ENCODE assay signal across 9 cellular contexts in the genomic region with DNA sequence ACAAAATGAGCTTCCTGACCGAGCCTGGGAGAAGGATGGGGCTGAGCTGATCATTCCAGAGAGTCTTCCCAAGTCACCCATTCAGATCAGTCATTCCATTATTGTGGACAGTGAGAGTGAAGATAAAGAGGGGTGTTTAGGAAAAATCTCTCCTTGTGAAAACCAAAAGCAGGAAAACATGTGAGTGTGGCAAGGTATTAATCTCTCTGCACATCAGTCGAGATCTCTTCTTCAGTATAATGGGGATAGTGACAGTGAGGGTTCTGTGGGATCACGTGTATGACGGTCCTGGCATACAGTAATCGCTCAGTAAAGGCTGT. TPM values are rescaled to one million over a fixed set of nuclear protein-coding genes. Genes with fewer than 3 reads are reported as not detected.
A peak's percentile ranks its signal among the peaks of the same experiment; 100 is the strongest.
DNase-seq lines count a peak whose midpoint lies in the region; ATAC-seq and TF ChIP-seq lines count a peak whose summit lies in the region.
"Had no signal": no experiment of that assay in that cellular context is flagged by ENCODE, and none has a peak within 500 bp of the region (broad histone marks: within the 10 kb centered on the region; RNA-seq: fewer than 3 reads in every experiment).

No MANE protein-coding gene starts in this region.

- no peak overlapping the region for H4K8ac ChIP-seq in H9 (replicated peaks; ENCODE audit: insufficient read length, low read depth, low read length)

- no peak overlapping the region for H3T11ph ChIP-seq in H9 (ENCODE audit: low read length)

- no peaks in the 10 kb centered on the region for H3K9me3 Mint-ChIP-seq in H9
- H3K9me3 Mint-ChIP-seq in stimulated activated memory B cell treated with anti-CD40 and anti-IgM and Interleukin-4, amounts not matched to agents 10 μg/mL and 1 μg/mL and 100 μg/mL, for 72 hours: no peaks in the 10 kb centered on the region
- H3K9me3 Mint-ChIP-seq: activated T-cell treated with anti-CD3 and anti-CD28 coated beads, Interleukin-2, amount 50 U/mL, for 4 hours had no signal

- no peak overlapping the region for H2BK5ac ChIP-seq in H9 (ENCODE audit: insufficient read length, low read length)

- intact Hi-C loops in ascending aorta (cut with DNase I): loop anchor here (2.0 to 10.0 kb wide), 3 partner anchors 35 to 345 kb away; a partner anchor contains a TSS

- H3K23me2 ChIP-seq in H9 (ENCODE audit: insufficient read length, low read depth, low read length, poor library complexity, severe bottlenecking): no peaks in the 10 kb centered on the region

- POLR2A ChIA-PET in HEK293T (lab: Yijun Ruan, JAX): interaction anchor here (0.6 kb wide), 1 partner anchor 39 kb away, joined by 3 read pairs; no protein-coding TSS in a partner anchor

- no peak overlapping the region for H4K91ac ChIP-seq in H9 (ENCODE audit: insufficient read length, low read depth, low read length)

- no peak overlapping the region for H2BK20ac ChIP-seq in H9 (ENCODE audit: low read depth, low read length, poor library complexity, severe bottlenecking)

- H3K27ac ChIP-seq in H9 (ENCODE audit: insufficient read length, low read depth, low read length) (no peak overlapping the region), ascending aorta (peak overlapping the region; percentile 80 to 88), layer of hippocampus (ENCODE audit: low read depth, low read length) (peak overlapping the region; percentile 86)

- no peak overlapping the region for H2BK12ac ChIP-seq in H9 (ENCODE audit: insufficient read length, low read depth, low read length)

- no peak overlapping the region for H2BK120ac ChIP-seq in H9 (ENCODE audit: low read depth, low read length, poor library complexity, severe bottlenecking)

- peak overlapping the region in 1 of 2 donors; percentile 44 for H3K4me3 ChIP-seq in ascending aorta

- CTCF ChIA-PET in HEK293T (lab: Yijun Ruan, JAX): no interaction called here

- H3K14ac ChIP-seq in H9 (ENCODE audit: insufficient read depth, low read length): no peak overlapping the region

- H3K4me3 Mint-ChIP-seq in H9: peak overlapping the region; percentile 23 to 66
- H3K4me3 Mint-ChIP-seq in stimulated activated memory B cell treated with anti-CD40 and anti-IgM and Interleukin-4, amounts not matched to agents 10 μg/mL and 1 μg/mL and 100 μg/mL, for 72 hours: peak overlapping the region; percentile 52
- H3K4me3 Mint-ChIP-seq: activated T-cell treated with anti-CD3 and anti-CD28 coated beads, Interleukin-2, amount 50 U/mL, for 4 hours had no signal

- H3K27me3 Mint-ChIP-seq in H9 (ENCODE audit: low read depth): no peaks in the 10 kb centered on the region
- no peaks in the 10 kb centered on the region for H3K27me3 Mint-ChIP-seq in stimulated activated memory B cell treated with anti-CD40 and anti-IgM and Interleukin-4, amounts not matched to agents 10 μg/mL and 1 μg/mL and 100 μg/mL, for 72 hours

- H4K20me1 ChIP-seq in H9 (ENCODE audit: control insufficient read depth, insufficient read depth, insufficient read length): no peaks in the 10 kb centered on the region

- H3K9me3 ChIP-seq in H9 (ENCODE audit: control insufficient read depth, low read depth, low read length) (no peaks in the 10 kb centered on the region), ascending aorta (no peaks in the 10 kb centered on the region)

- no peak overlapping the region for H2AFZ ChIP-seq in H9 (ENCODE audit: low read length)

- H2BK15ac ChIP-seq in H9 (ENCODE audit: low read depth, low read length): no peak overlapping the region

- no peak for ATAC-seq in stimulated activated memory B cell treated with anti-CD40 and anti-IgM and Interleukin-4, amounts not matched to agents 10 μg/mL and 1 μg/mL and 100 μg/mL, for 72 hours

- H3K4me2 ChIP-seq in H9 (ENCODE audit: insufficient read depth, insufficient read length, low read length): peak overlapping the region; percentile 8

- peaks cover 0 to 6% (median 4%) of the 10 kb centered on the region in 3 experiments; a peak in 4 of 7 replicates for H3K36me3 Mint-ChIP-seq in H9 (ENCODE audit: insufficient read depth in 1 of 3, low read depth in 3 of 3)
- no peaks in the 10 kb centered on the region for H3K36me3 Mint-ChIP-seq in stimulated activated memory B cell treated with anti-CD40 and anti-IgM and Interleukin-4, amounts not matched to agents 10 μg/mL and 1 μg/mL and 100 μg/mL, for 72 hours

- H3K27me3 ChIP-seq in H9 (ENCODE audit: insufficient read depth, low read length) (no peaks in the 10 kb centered on the region), ascending aorta (no peaks in the 10 kb centered on the region), layer of hippocampus (ENCODE audit: control insufficient read depth, insufficient read depth, low read length) (no peaks in the 10 kb centered on the region)

- H2AK5ac ChIP-seq in H9 (ENCODE audit: insufficient read length, low read length): no peak overlapping the region

- H3K79me1 ChIP-seq in H9 (ENCODE audit: insufficient read depth, low read depth, low read length, poor library complexity, severe bottlenecking): no peaks in the 10 kb centered on the region

- DNase-seq in H9 (no peak), ascending aorta (ENCODE audit: low spot score in 2 of 2) (no peak), dermis blood vessel endothelial cell (no peak), HEK293T (ENCODE audit: extremely low spot score) (no peak), hypothalamus (lab: John Stamatoyannopoulos, UW) (no peak)
- no peak for DNase-seq in activated CD4-positive, alpha-beta T cell treated with anti-CD3 and anti-CD28 coated beads, Interleukin-2, amount 50 U/mL, for 1 hour
- DNase-seq: activated T-cell treated with anti-CD3 and anti-CD28 coated beads, Interleukin-2, amount 50 U/mL, for 4 hours had no signal

- H3K4me1 ChIP-seq in H9 (ENCODE audit: insufficient read depth, low read length): peaks cover 20% of the 10 kb centered on the region; the same call in 1 of the 2 replicates
- peaks cover 19 to 58% of the 10 kb centered on the region in 2 donors for H3K4me1 ChIP-seq in ascending aorta

- H3K9ac ChIP-seq in H9 (ENCODE audit: extremely low read depth, insufficient read length, low read length): no peak overlapping the region

- H3K4ac ChIP-seq in H9 (ENCODE audit: low read depth, low read length): no peak overlapping the region

- TF ChIP-seq CTCF in H9 (conservative IDR thresholded peaks at IDR 0.05) (no peak), ascending aorta (IDR thresholded peaks at IDR 0.05) (no peak)

- H3K27ac Mint-ChIP-seq in H9: peak overlapping the region; percentile 85 to 97 (median 97)
- H3K27ac Mint-ChIP-seq in stimulated activated memory B cell treated with anti-CD40 and anti-IgM and Interleukin-4, amounts not matched to agents 10 μg/mL and 1 μg/mL and 100 μg/mL, for 72 hours: peak overlapping the region; percentile 39

- H3K36me3 ChIP-seq in ascending aorta: no peaks in the 10 kb centered on the region

- H3K4me1 Mint-ChIP-seq in H9: peaks cover 71 to 77% of the 10 kb centered on the region in 2 experiments
- H3K4me1 Mint-ChIP-seq in stimulated activated memory B cell treated with anti-CD40 and anti-IgM and Interleukin-4, amounts not matched to agents 10 μg/mL and 1 μg/mL and 100 μg/mL, for 72 hours: peaks cover 74% of the 10 kb centered on the region

- H3K79me2 ChIP-seq in H9 (ENCODE audit: insufficient read depth, low read length): no peaks in the 10 kb centered on the region

- no peak overlapping the region for H3K23ac ChIP-seq in H9 (ENCODE audit: insufficient read length, low read depth, low read length)

- H3K18ac ChIP-seq in H9 (ENCODE audit: insufficient read length, low read depth, low read length): no peak overlapping the region

- WGBS in H9 (ENCODE audit: extremely low coverage, insufficient read length, low lambda C conversion rate): no CpG with 5 or more reads among the region's 5 CpGs

- H4K5ac ChIP-seq in H9 (ENCODE audit: insufficient read length, low read depth, low read length): no peak overlapping the region

- H3K56ac ChIP-seq in H9 (ENCODE audit: insufficient read length, low read depth, low read length): peak overlapping the region; percentile 19

TF ChIP-seq in HEK293T, 16 proteins besides CTCF, POLR2A, EP300 and RAD21:
- no peak for TF ChIP-seq FOXM1 (IDR thresholded peaks at IDR 0.05; ENCODE audit: borderline replicate concordance)
- no peak for TF ChIP-seq TARDBP (IDR thresholded peaks at IDR 0.05)
- TF ChIP-seq BHLHE40 (IDR thresholded peaks at IDR 0.05; ENCODE audit: borderline replicate concordance): no peak
- no peak for TF ChIP-seq CTBP1 (IDR thresholded peaks at IDR 0.05; ENCODE audit: borderline replicate concordance)
- TF ChIP-seq FOXK2 (IDR thresholded peaks at IDR 0.05): no peak
- TF ChIP-seq SUZ12 (IDR thresholded peaks at IDR 0.05): no peak

RNA-seq across cellular contexts. Expression of a gene that starts 35.4 kb away (rescaled TPM):
- total RNA-seq in H9 (2021) (37.6 and 46.2 TPM in 2 replicates), ascending aorta (56.9 TPM), dermis blood vessel endothelial cell (51.1 and 95.0 TPM in 2 replicates)

RNA-seq across cellular contexts. Expression of a gene that starts 37.5 kb away (rescaled TPM):
- total RNA-seq in H9 (2021) (2.6 and 3.3 TPM in 2 replicates), ascending aorta (0.43 TPM), dermis blood vessel endothelial cell (0.65 and 1.9 TPM in 2 replicates)
- total RNA-seq: activated T-cell treated with anti-CD3 and anti-CD28 coated beads, Interleukin-2, amount 50 U/mL, for 4 hours had no signal
